Comparison of ENCODE assay signal across 28 cellular contexts in genomic region chr22:48503876-48504275, GRCh38.
"Had no signal": no experiment of that assay in that cellular context is flagged by ENCODE, and none has a peak within 500 bp of the region (broad histone marks: within the 10 kb centered on the region; RNA-seq: fewer than 3 reads in every experiment).

No MANE protein-coding gene starts in this region.

- H3K36me3 ChIP-seq: left lung, pancreas, prostate gland, right lobe of liver, suprapubic skin, thoracic aorta, tibial artery, upper lobe of right lung had no signal

- H3K9me3 Mint-ChIP-seq: mesothelial cell of epicardium; naive B cell; nephron; neural crest cell; stimulated activated effector memory CD8-positive, alpha-beta T cell treated with anti-CD3 and anti-CD28 coated beads, Interleukin-12 subunit alpha, Interleukin-12 subunit beta, amount 100 ng/mL, for 72 hours; stimulated activated naive CD8-positive, alpha-beta T cell treated with anti-CD3 and anti-CD28 coated beads, Interleukin-15, Interleukin-2, amounts not matched to agents 100 ng/mL and 50 ng/mL, for 24 hours had no signal

- H3K36me3 Mint-ChIP-seq: mesothelial cell of epicardium; naive B cell; stimulated activated effector memory CD8-positive, alpha-beta T cell treated with anti-CD3 and anti-CD28 coated beads, Interleukin-12 subunit alpha, Interleukin-12 subunit beta, amount 100 ng/mL, for 72 hours had no signal

- H3K27me3 Mint-ChIP-seq: stimulated activated naive CD8-positive, alpha-beta T cell treated with anti-CD3 and anti-CD28 coated beads, Interleukin-15, Interleukin-2, amounts not matched to agents 100 ng/mL and 50 ng/mL, for 24 hours had no signal

- H3K27ac Mint-ChIP-seq: mesothelial cell of epicardium; naive B cell; nephron; stimulated activated effector memory CD8-positive, alpha-beta T cell treated with anti-CD3 and anti-CD28 coated beads, Interleukin-12 subunit alpha, Interleukin-12 subunit beta, amount 100 ng/mL, for 72 hours; stimulated activated naive CD8-positive, alpha-beta T cell treated with anti-CD3 and anti-CD28 coated beads, Interleukin-15, Interleukin-2, amounts not matched to agents 100 ng/mL and 50 ng/mL, for 24 hours had no signal

- H3K9me3 ChIP-seq: left lung, pancreas, prostate gland, right lobe of liver, suprapubic skin, thoracic aorta, tibial artery, upper lobe of right lung had no signal

- H3K27me3 ChIP-seq: left lung, pancreas, right lobe of liver, upper lobe of right lung had no signal

- H3K27ac ChIP-seq: left lung, pancreas, prostate gland, right lobe of liver, suprapubic skin, thoracic aorta, tibial artery, upper lobe of right lung had no signal

- H3K4me3 Mint-ChIP-seq: mesothelial cell of epicardium; naive B cell; nephron; neural crest cell; stimulated activated effector memory CD8-positive, alpha-beta T cell treated with anti-CD3 and anti-CD28 coated beads, Interleukin-12 subunit alpha, Interleukin-12 subunit beta, amount 100 ng/mL, for 72 hours; stimulated activated naive CD8-positive, alpha-beta T cell treated with anti-CD3 and anti-CD28 coated beads, Interleukin-15, Interleukin-2, amounts not matched to agents 100 ng/mL and 50 ng/mL, for 24 hours had no signal

- H3K4me1 Mint-ChIP-seq: mesothelial cell of epicardium; stimulated activated effector memory CD8-positive, alpha-beta T cell treated with anti-CD3 and anti-CD28 coated beads, Interleukin-12 subunit alpha, Interleukin-12 subunit beta, amount 100 ng/mL, for 72 hours had no signal

- DNase-seq: hippocampal formation; left colon; mesendoderm; naive B cell; nucleus accumbens; retina; stimulated activated CD4-positive, alpha-beta T cell treated with anti-CD3 and anti-CD28 coated beads, Interleukin-12 subunit alpha, Interleukin-12 subunit beta, amount 100 ng/mL, for 4 hours; stimulated activated CD4-positive, alpha-beta T cell treated with anti-CD3 and anti-CD28 coated beads, Interleukin-15, amount 100 ng/mL, for 24 hours; stimulated activated CD4-positive, alpha-beta T cell treated with anti-CD3 and anti-CD28 coated beads, Interleukin-4, amount 100 ng/mL, for 24 hours; stimulated activated naive CD4-positive, alpha-beta T cell; tibial artery; trophoblast cell; upper lobe of right lung had no signal

- H3K4me3 ChIP-seq: left lung, lung, pancreas, prostate gland, right lobe of liver, smooth muscle cell, suprapubic skin, thoracic aorta, tibial artery, upper lobe of right lung had no signal

- FAIRE-seq: keratinocyte, pancreas, urothelium cell line had no signal

- H3K4me2 ChIP-seq: smooth muscle cell had no signal

- ATAC-seq: left colon; left lung; pancreas; right lobe of liver; stimulated activated effector memory CD8-positive, alpha-beta T cell treated with anti-CD3 and anti-CD28 coated beads, Interleukin-12 subunit alpha, Interleukin-12 subunit beta, amount 100 ng/mL, for 72 hours; upper lobe of right lung had no signal

- H3K4me1 ChIP-seq: left lung, pancreas, prostate gland, right lobe of liver, tibial artery, upper lobe of right lung had no signal
